In genomic region chr2:85611705-85612587, GRCh38 we compare ENCODE assay signal across 8 cellular contexts. TPM values are rescaled to one million over a fixed set of nuclear protein-coding genes. Genes with fewer than 3 reads are reported as not detected.
DNase-seq lines count a peak whose midpoint lies in the region; ATAC-seq and TF ChIP-seq lines count a peak whose summit lies in the region.

C2orf68 (minus strand) TSS chr2:85612066; CDS start chr2:85611984, 82 bp downstream.

- TF ChIP-seq CTCF in kidney epithelial cell (IDR thresholded peaks at IDR 0.05; ENCODE audit: insufficient read depth, low read length, poor library complexity, severe bottlenecking), result no peak

- peak; percentile 95 for DNase-seq in AG20443 (ENCODE audit: low spot score)
- DNase-seq in NCI-H446 treated with DMSO at 0.1 percent for 48 hours (lab: John Stamatoyannopoulos, UW), result peak; percentile 69
- DNase-seq in activated CD4-positive, alpha-beta T cell treated with anti-CD3 and anti-CD28 coated beads for 1 hour, result peak; percentile 66
- peak; percentile 50 to 80 for DNase-seq in cerebellar nuclear complex (lab: John Stamatoyannopoulos, UW)
- no peak for DNase-seq in kidney epithelial cell (ENCODE audit: low read depth)
- DNase-seq in stimulated activated CD4-positive, alpha-beta T cell treated with anti-CD3 and anti-CD28 coated beads, Interleukin-15, amount 100 ng/mL, for 48 hours (ENCODE audit: low read depth in 2 of 2), result peak; percentile 81 to 86

- peaks cover 4% of the 10 kb centered on the region for H3K36me3 ChIP-seq in kidney epithelial cell (ENCODE audit: control insufficient read depth, insufficient read depth, low read length)

- H3K4me3 ChIP-seq in kidney epithelial cell (ENCODE audit: low read depth, low read length), result peak within 1 kb of the TSS; percentile 94

- ATAC-seq in GM18907 (IDR thresholded peaks at IDR 0.05; ENCODE audit: unreplicated experiment) (peak; percentile 76), HG03139 (IDR thresholded peaks at IDR 0.05; ENCODE audit: unreplicated experiment) (peak; percentile 74)

- no peaks in the 10 kb centered on the region for H3K27me3 ChIP-seq in kidney epithelial cell (ENCODE audit: control insufficient read depth, insufficient read depth, low read length)

RNA-seq across cellular contexts. Expression of gene C2orf68, which starts in this region (rescaled TPM):
- total RNA-seq in kidney epithelial cell, result 12.6 and 12.8 TPM in 2 replicates
